In the genomic region with DNA sequence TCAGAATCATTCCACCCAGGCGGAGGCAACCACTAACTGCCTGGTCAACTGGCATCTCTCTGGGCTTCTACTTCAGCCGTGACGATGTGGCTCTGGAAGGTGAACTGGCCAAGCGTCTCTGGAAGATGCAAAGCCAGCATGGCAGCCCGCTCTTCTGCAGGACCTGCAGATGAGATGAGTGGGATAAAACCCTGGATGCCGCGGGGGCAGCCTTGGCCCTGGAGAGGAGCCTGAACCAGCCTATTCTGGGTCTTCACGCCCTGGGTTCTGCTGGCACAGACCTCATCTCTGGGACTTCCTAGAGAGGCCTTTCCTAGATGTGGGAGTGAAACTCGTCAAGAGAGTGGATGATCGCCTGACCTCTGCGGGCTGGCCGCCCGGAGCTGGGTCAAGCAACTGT, we compare ENCODE assay signal across 1 cellular context.
TF ChIP-seq lines count a peak whose summit lies in the region.

No MANE protein-coding gene starts in this region.

TF ChIP-seq in IMR-90, 13 proteins besides CTCF, POLR2A, EP300 and RAD21:
- TF ChIP-seq, protein P1, sequence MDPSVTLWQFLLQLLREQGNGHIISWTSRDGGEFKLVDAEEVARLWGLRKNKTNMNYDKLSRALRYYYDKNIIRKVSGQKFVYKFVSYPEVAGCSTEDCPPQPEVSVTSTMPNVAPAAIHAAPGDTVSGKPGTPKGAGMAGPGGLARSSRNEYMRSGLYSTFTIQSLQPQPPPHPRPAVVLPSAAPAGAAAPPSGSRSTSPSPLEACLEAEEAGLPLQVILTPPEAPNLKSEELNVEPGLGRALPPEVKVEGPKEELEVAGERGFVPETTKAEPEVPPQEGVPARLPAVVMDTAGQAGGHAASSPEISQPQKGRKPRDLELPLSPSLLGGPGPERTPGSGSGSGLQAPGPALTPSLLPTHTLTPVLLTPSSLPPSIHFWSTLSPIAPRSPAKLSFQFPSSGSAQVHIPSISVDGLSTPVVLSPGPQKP (IDR thresholded peaks at IDR 0.05; ENCODE audit: borderline replicate concordance, low read depth, low read length) = no peak
- TF ChIP-seq NFE2L2 (IDR thresholded peaks at IDR 0.05; ENCODE audit: low read depth, low read length) = no peak
- TF ChIP-seq RCOR1 (IDR thresholded peaks at IDR 0.05; ENCODE audit: insufficient replicate concordance, low read length) = no peak
- no peak for TF ChIP-seq CHD1 (IDR thresholded peaks at IDR 0.05; ENCODE audit: low read depth, low read length)
- no peak for TF ChIP-seq RFX5 (IDR thresholded peaks at IDR 0.05; ENCODE audit: low read depth, low read length)
- TF ChIP-seq BHLHE40 (IDR thresholded peaks at IDR 0.05; ENCODE audit: low read depth, low read length) = no peak
- no peak for TF ChIP-seq MAFK (IDR thresholded peaks at IDR 0.05; ENCODE audit: low read depth, low read length)
- no peak for TF ChIP-seq CEBPB (IDR thresholded peaks at IDR 0.05; ENCODE audit: low read depth, low read length)
- TF ChIP-seq, protein P2, sequence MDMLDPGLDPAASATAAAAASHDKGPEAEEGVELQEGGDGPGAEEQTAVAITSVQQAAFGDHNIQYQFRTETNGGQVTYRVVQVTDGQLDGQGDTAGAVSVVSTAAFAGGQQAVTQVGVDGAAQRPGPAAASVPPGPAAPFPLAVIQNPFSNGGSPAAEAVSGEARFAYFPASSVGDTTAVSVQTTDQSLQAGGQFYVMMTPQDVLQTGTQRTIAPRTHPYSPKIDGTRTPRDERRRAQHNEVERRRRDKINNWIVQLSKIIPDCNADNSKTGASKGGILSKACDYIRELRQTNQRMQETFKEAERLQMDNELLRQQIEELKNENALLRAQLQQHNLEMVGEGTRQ (IDR thresholded peaks at IDR 0.05; ENCODE audit: low read depth, low read length) = no peak
- TF ChIP-seq MXI1 (IDR thresholded peaks at IDR 0.05; ENCODE audit: borderline replicate concordance, low read depth, low read length) = no peak
- TF ChIP-seq MAZ (IDR thresholded peaks at IDR 0.05; ENCODE audit: borderline replicate concordance, low read depth, low read length) = no peak
- no peak for TF ChIP-seq FOS (IDR thresholded peaks at IDR 0.05; ENCODE audit: low read depth, low read length)
- no peak for TF ChIP-seq SMC3 (IDR thresholded peaks at IDR 0.05; ENCODE audit: low read depth, low read length)
